Comparison of ENCODE assay signal across 27 cellular contexts in the genomic region with DNA sequence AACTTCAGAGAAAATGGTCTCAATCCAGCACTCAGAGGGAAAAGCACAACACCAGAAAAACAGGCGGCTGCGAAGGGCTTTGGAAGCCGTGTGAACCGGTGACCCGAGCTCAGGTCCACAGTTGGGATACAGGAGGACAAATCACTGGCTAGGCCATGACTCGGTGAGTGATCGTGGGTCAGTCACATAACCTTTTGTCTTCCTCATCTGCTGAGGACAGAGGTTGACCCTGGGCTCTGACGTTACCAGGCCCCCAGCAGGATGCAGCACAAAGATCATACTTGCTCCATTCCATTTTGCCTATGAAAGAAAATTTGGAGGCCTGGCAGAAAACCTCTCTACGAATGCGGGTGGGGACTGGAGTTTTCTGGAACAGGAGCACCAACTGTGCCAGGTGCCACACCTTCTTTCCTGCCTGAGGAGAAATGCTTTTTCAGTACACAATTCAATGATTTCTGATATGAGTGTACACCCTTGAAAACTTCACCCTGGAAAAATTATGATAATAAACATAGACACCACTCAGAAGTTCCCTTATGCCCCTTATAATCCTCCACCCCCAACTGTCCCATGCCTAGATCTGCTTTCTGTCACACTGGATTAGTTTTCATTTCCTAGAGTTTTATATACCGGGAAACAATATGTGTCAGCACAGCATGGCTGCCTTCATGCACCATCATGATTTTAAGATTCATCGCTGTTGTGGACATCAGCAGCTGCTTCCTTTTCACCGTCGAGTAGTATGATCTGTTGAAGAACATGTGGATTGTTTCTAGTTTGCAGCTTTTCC.
"Had no signal": no experiment of that assay in that cellular context is flagged by ENCODE, and none has a peak within 500 bp of the region (broad histone marks: within the 10 kb centered on the region; RNA-seq: fewer than 3 reads in every experiment).

No MANE protein-coding gene starts in this region.

- H3K4me1 ChIP-seq: parathyroid adenoma, right lobe of liver, sigmoid colon, stomach, thyroid gland, vagina had no signal

- H3K9me3 ChIP-seq: ovary, psoas muscle, right lobe of liver, sigmoid colon, stomach, thoracic aorta, thyroid gland, tibial nerve, upper lobe of left lung, vagina had no signal

- H3K79me2 ChIP-seq: parathyroid adenoma had no signal

- DNase-seq: natural killer cell; occipital lobe; ovary; posterior cingulate gyrus; psoas muscle; right cardiac atrium; right lobe of liver; sigmoid colon; small intestine; stimulated activated CD4-positive, alpha-beta T cell treated with anti-CD3 and anti-CD28 coated beads, Interleukin-15, amount 100 ng/mL, for 24 hours; stimulated activated CD4-positive, alpha-beta T cell treated with anti-CD3 and anti-CD28 coated beads, Interleukin-2, amount 100 ng/mL, for 24 hours; stimulated activated CD4-positive, alpha-beta T cell treated with anti-CD3 and anti-CD28 coated beads, Interleukin-2, amount 100 ng/mL, for 48 hours; stimulated activated CD4-positive, alpha-beta T cell treated with anti-CD3 and anti-CD28 coated beads, Interleukin-4, amount 100 ng/mL, for 24 hours; stimulated activated naive B cell treated with anti-CD40 and anti-IgM and Interleukin-4, amounts not matched to agents 10 μg/mL and 1 μg/mL and 100 μg/mL, for 72 hours; stimulated activated naive CD4-positive, alpha-beta T cell treated with Interleukin-2 at 50 U/mL for 16 hours; stomach; thyroid gland; trophoblast cell had no signal

- H3K4me1 Mint-ChIP-seq: natural killer cell; stimulated activated effector memory CD8-positive, alpha-beta T cell treated with anti-CD3 and anti-CD28 coated beads, Interleukin-12 subunit alpha, Interleukin-12 subunit beta, amount 100 ng/mL, for 72 hours had no signal

- H3K36me3 ChIP-seq: ovary, right lobe of liver, sigmoid colon, stomach, thoracic aorta, thyroid gland, tibial nerve, upper lobe of left lung, vagina had no signal

- H3K27me3 Mint-ChIP-seq: stimulated activated naive CD8-positive, alpha-beta T cell treated with anti-CD3 and anti-CD28 coated beads, Interleukin-15, Interleukin-2, amounts not matched to agents 100 ng/mL and 50 ng/mL, for 24 hours had no signal

- H3K27me3 ChIP-seq: ovary, right lobe of liver, sigmoid colon, stomach, thyroid gland, upper lobe of left lung, vagina had no signal

- H3K27ac Mint-ChIP-seq: natural killer cell; nephron; progenitor cell of endocrine pancreas; stimulated activated effector memory CD8-positive, alpha-beta T cell treated with anti-CD3 and anti-CD28 coated beads, Interleukin-12 subunit alpha, Interleukin-12 subunit beta, amount 100 ng/mL, for 72 hours; stimulated activated naive B cell treated with anti-CD40 and anti-IgM and Interleukin-4, amounts not matched to agents 10 μg/mL and 1 μg/mL and 100 μg/mL, for 72 hours; stimulated activated naive CD8-positive, alpha-beta T cell treated with anti-CD3 and anti-CD28 coated beads, Interleukin-15, Interleukin-2, amounts not matched to agents 100 ng/mL and 50 ng/mL, for 24 hours had no signal

- H3K4me3 Mint-ChIP-seq: natural killer cell; nephron; stimulated activated effector memory CD8-positive, alpha-beta T cell treated with anti-CD3 and anti-CD28 coated beads, Interleukin-12 subunit alpha, Interleukin-12 subunit beta, amount 100 ng/mL, for 72 hours; stimulated activated naive B cell treated with anti-CD40 and anti-IgM and Interleukin-4, amounts not matched to agents 10 μg/mL and 1 μg/mL and 100 μg/mL, for 72 hours; stimulated activated naive CD8-positive, alpha-beta T cell treated with anti-CD3 and anti-CD28 coated beads, Interleukin-15, Interleukin-2, amounts not matched to agents 100 ng/mL and 50 ng/mL, for 24 hours had no signal

- H3K27ac ChIP-seq: ovary, parathyroid adenoma, psoas muscle, right lobe of liver, sigmoid colon, thoracic aorta, thyroid gland, tibial nerve, upper lobe of left lung, vagina had no signal

- H3K9me3 Mint-ChIP-seq: natural killer cell; nephron; stimulated activated effector memory CD8-positive, alpha-beta T cell treated with anti-CD3 and anti-CD28 coated beads, Interleukin-12 subunit alpha, Interleukin-12 subunit beta, amount 100 ng/mL, for 72 hours; stimulated activated naive B cell treated with anti-CD40 and anti-IgM and Interleukin-4, amounts not matched to agents 10 μg/mL and 1 μg/mL and 100 μg/mL, for 72 hours; stimulated activated naive CD8-positive, alpha-beta T cell treated with anti-CD3 and anti-CD28 coated beads, Interleukin-15, Interleukin-2, amounts not matched to agents 100 ng/mL and 50 ng/mL, for 24 hours had no signal

- H3K4me3 ChIP-seq: ovary, psoas muscle, right lobe of liver, sigmoid colon, stomach, thoracic aorta, thyroid gland, tibial nerve, upper lobe of left lung, vagina had no signal

- H3K9ac ChIP-seq: parathyroid adenoma had no signal

- H3K36me3 Mint-ChIP-seq: natural killer cell; stimulated activated effector memory CD8-positive, alpha-beta T cell treated with anti-CD3 and anti-CD28 coated beads, Interleukin-12 subunit alpha, Interleukin-12 subunit beta, amount 100 ng/mL, for 72 hours; stimulated activated naive B cell treated with anti-CD40 and anti-IgM and Interleukin-4, amounts not matched to agents 10 μg/mL and 1 μg/mL and 100 μg/mL, for 72 hours had no signal

- ATAC-seq: natural killer cell; psoas muscle; right cardiac atrium; right lobe of liver; stimulated activated effector memory CD8-positive, alpha-beta T cell treated with anti-CD3 and anti-CD28 coated beads, Interleukin-12 subunit alpha, Interleukin-12 subunit beta, amount 100 ng/mL, for 72 hours; stimulated activated naive B cell treated with anti-CD40 and anti-IgM and Interleukin-4, amounts not matched to agents 10 μg/mL and 1 μg/mL and 100 μg/mL, for 72 hours had no signal

- H2AFZ ChIP-seq: parathyroid adenoma had no signal
